ENCODE assay signal across 17 cellular contexts in the genomic region with DNA sequence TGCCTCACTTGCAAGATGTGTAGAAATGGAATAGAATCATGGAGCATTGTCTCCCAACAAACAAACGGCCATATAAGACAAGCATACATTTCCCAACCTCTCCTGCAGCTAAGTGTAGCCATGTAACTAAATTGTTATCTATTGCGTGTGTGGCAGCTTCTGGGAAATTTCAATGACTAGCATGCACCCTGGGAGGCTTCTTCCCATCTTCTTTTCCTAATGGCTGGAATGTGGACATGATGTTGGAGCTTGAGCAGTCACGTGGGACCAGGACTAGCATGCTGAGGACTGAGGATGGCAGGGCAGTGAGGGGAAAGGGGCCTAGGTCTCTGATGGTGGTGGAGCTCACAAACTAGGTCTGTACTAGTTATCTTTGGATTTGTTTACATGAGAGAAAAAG. TPM values are rescaled to one million over a fixed set of nuclear protein-coding genes. Genes with fewer than 3 reads are reported as not detected.
DNase-seq lines count a peak whose midpoint lies in the region; ATAC-seq and TF ChIP-seq lines count a peak whose summit lies in the region.
"Had no signal": no experiment of that assay in that cellular context is flagged by ENCODE, and none has a peak within 500 bp of the region (broad histone marks: within the 10 kb centered on the region; RNA-seq: fewer than 3 reads in every experiment).

No MANE protein-coding gene starts in this region.

- peaks cover 4 to 32% of the 10 kb centered on the region in 2 donors for H3K4me1 ChIP-seq in muscle layer of duodenum (ENCODE audit: control insufficient read depth in 1 of 2, insufficient read depth in 2 of 2, low read length in 2 of 2)

- no peaks in the 10 kb centered on the region for H3K36me3 ChIP-seq in muscle layer of duodenum (ENCODE audit: control insufficient read depth in 1 of 2, insufficient read depth in 2 of 2, low read length in 2 of 2)
- H3K36me3 ChIP-seq: cardiac muscle cell had no signal

- peak overlapping the region in 1 of 2 donors; percentile 23 for H3K4me3 ChIP-seq in muscle layer of duodenum (ENCODE audit: low read depth in 1 of 2, low read length in 2 of 2)
- H3K4me3 ChIP-seq: cardiac muscle cell, mucosa of descending colon had no signal

- no peaks in the 10 kb centered on the region for H3K4me1 Mint-ChIP-seq in Calu3 (ENCODE audit: low read depth, unreplicated experiment)

- H3K27ac ChIP-seq in cingulate gyrus (ENCODE audit: low read depth, low read length): peak overlapping the region; percentile 85
- H3K27ac ChIP-seq in muscle layer of duodenum (ENCODE audit: low read length): peak overlapping the region; percentile 78
- peak overlapping the region; percentile 70 for H3K27ac ChIP-seq in substantia nigra (ENCODE audit: low read depth, low read length, poor library complexity, severe bottlenecking)
- H3K27ac ChIP-seq: cardiac muscle cell had no signal

- H3K27ac Mint-ChIP-seq in Calu3 (ENCODE audit: unreplicated experiment): no peak overlapping the region
- H3K27ac Mint-ChIP-seq: activated CD4-positive, alpha-beta memory T cell treated with anti-CD3 and anti-CD28 coated beads for 36 hours; activated naive CD8-positive, alpha-beta T cell had no signal

- H3K4me3 Mint-ChIP-seq in Calu3 (ENCODE audit: low read depth, unreplicated experiment): no peak overlapping the region
- H3K4me3 Mint-ChIP-seq: activated CD4-positive, alpha-beta memory T cell treated with anti-CD3 and anti-CD28 coated beads for 36 hours; activated naive CD8-positive, alpha-beta T cell; activated T-cell treated with anti-CD3 and anti-CD28 coated beads, Interleukin-2, amount 50 U/mL, for 4 hours had no signal

- peaks cover 5% of the 10 kb centered on the region for H3K36me3 Mint-ChIP-seq in Calu3 (ENCODE audit: insufficient read depth, unreplicated experiment)
- H3K36me3 Mint-ChIP-seq: activated CD4-positive, alpha-beta memory T cell treated with anti-CD3 and anti-CD28 coated beads for 36 hours; activated naive CD8-positive, alpha-beta T cell had no signal

- ATAC-seq in GM18909 (IDR thresholded peaks at IDR 0.05; ENCODE audit: poor library complexity, unreplicated experiment): no peak
- no peak for ATAC-seq in GM18502 (IDR thresholded peaks at IDR 0.05; ENCODE audit: poor library complexity, unreplicated experiment)
- ATAC-seq: activated T-cell treated with anti-CD3 and anti-CD28 coated beads, Interleukin-2, amount 50 U/mL, for 4 hours; mucosa of descending colon had no signal

- H3K9me3 ChIP-seq in muscle layer of duodenum (ENCODE audit: control insufficient read depth in 1 of 2, low read length in 2 of 2): no peaks in the 10 kb centered on the region
- H3K9me3 ChIP-seq: mucosa of descending colon had no signal

- no peaks in the 10 kb centered on the region for H3K9me3 Mint-ChIP-seq in Calu3 (ENCODE audit: low read depth, unreplicated experiment)
- H3K9me3 Mint-ChIP-seq: activated CD4-positive, alpha-beta memory T cell treated with anti-CD3 and anti-CD28 coated beads for 36 hours; activated T-cell treated with anti-CD3 and anti-CD28 coated beads, Interleukin-2, amount 50 U/mL, for 4 hours had no signal

- H3K27me3 Mint-ChIP-seq in Calu3 (ENCODE audit: unreplicated experiment): peaks cover 14% of the 10 kb centered on the region
- H3K27me3 Mint-ChIP-seq: activated CD4-positive, alpha-beta memory T cell treated with anti-CD3 and anti-CD28 coated beads for 36 hours had no signal

- intact Hi-C loops in Calu3 (cut with micrococcal nuclease; ENCODE audit: unreplicated experiment): no loop called here

- TF ChIP-seq CTCF in Calu3 (IDR thresholded peaks at IDR 0.05; ENCODE audit: unreplicated experiment): no peak

- peak; percentile 64 for DNase-seq in EH (ENCODE audit: low read depth)
- no peak for DNase-seq in substantia nigra (lab: John Stamatoyannopoulos, UW)
- no peak for DNase-seq in D341Med (ENCODE audit: low spot score)
- DNase-seq in Calu3: no peak
- DNase-seq: activated CD4-positive, alpha-beta memory T cell treated with anti-CD3 and anti-CD28 coated beads for 36 hours; activated T-cell treated with anti-CD3 and anti-CD28 coated beads, Interleukin-2, amount 50 U/mL, for 4 hours; effector CD8-positive, alpha-beta T cell; NCI-H1048; NCI-H748 treated with DMSO at 0.1 percent for 48 hours; trophoblast cell had no signal

- no TSS peak for BruUV-seq in Calu3 (replicated peaks; lab: Mats Ljungman, UMichigan)

- no peaks in the 10 kb centered on the region for H3K27me3 ChIP-seq in muscle layer of duodenum (ENCODE audit: low read depth, low read length)
- H3K27me3 ChIP-seq: cardiac muscle cell had no signal

- CTCF ChIA-PET in Calu3 (lab: Charles Lee): interaction anchor here (0.7 to 1.7 kb wide), 2 partner anchors 26 to 1021 kb away, joined by 3 to 4 read pairs; no protein-coding TSS in a partner anchor

RNA-seq across cellular contexts. Expression of a gene that starts 21.7 kb away (rescaled TPM):
- total RNA-seq in Calu3 (2022): 117 and 119 TPM in 2 replicates

RNA-seq across cellular contexts. Expression of a gene that starts 49.7 kb away (rescaled TPM):
- total RNA-seq in Calu3 (2022): 6.4 and 7.9 TPM in 2 replicates
